1 cellular context compared by ENCODE assay signal in genomic region chr4:4248036-4248884, GRCh38.
TF ChIP-seq lines count a peak whose summit lies in the region.

Gene TMEM128 (minus strand): TSS chr4:4248223. CDS start chr4:4248202, 21 bp downstream.

TF ChIP-seq in K562, 482 proteins besides CTCF, POLR2A, EP300 and RAD21 (continued from another document):
- no peak for TF ChIP-seq PBX2 (CRISPR knock-in tag; IDR thresholded peaks at IDR 0.05; ENCODE audit: low read depth)
- no peak for TF ChIP-seq PBX2 (tag; conservative IDR thresholded peaks at IDR 0.05; ENCODE audit: low read depth)
- no peak for TF ChIP-seq DLX4 (CRISPR knock-in tag; IDR thresholded peaks at IDR 0.05)
- no peak for TF ChIP-seq CBFB (CRISPR knock-in tag; IDR thresholded peaks at IDR 0.05)
- 0 out of 2 replicates have a peak, but pooled peaks have one; percentile 44 for TF ChIP-seq TCF7 (IDR thresholded peaks at IDR 0.05; ENCODE audit: borderline replicate concordance)
- TF ChIP-seq BHLHE40 (IDR thresholded peaks at IDR 0.05; ENCODE audit: low read length): peak; percentile 24; the same call in 1 of the 2 replicates
- TF ChIP-seq CREB5 (CRISPR knock-in tag; IDR thresholded peaks at IDR 0.05): no peak
- peak; percentile 85; the same call in 1 of the 2 replicates for TF ChIP-seq MBD2 (IDR thresholded peaks at IDR 0.05; ENCODE audit: borderline replicate concordance, low read depth)
- no peak for TF ChIP-seq SMAD3 (CRISPR knock-in tag; conservative IDR thresholded peaks at IDR 0.05)
- no peak for TF ChIP-seq SRSF3 (IDR thresholded peaks at IDR 0.05; ENCODE audit: insufficient read depth, low read length)
- TF ChIP-seq XRCC5 (IDR thresholded peaks at IDR 0.05; ENCODE audit: low read depth, low read length): peak; percentile 79; the same call in 1 of the 2 replicates
- TF ChIP-seq FOXA1 (IDR thresholded peaks at IDR 0.05; ENCODE audit: borderline replicate concordance): no peak
- no peak for TF ChIP-seq FOXJ3 (CRISPR knock-in tag; IDR thresholded peaks at IDR 0.05)
- TF ChIP-seq KLF16 (IDR thresholded peaks at IDR 0.05): no peak; the same call in 1 of the 2 replicates
